ENCODE assay signal across 8 cellular contexts in genomic region chr11:14249121-14249963, GRCh38.
DNase-seq lines count a peak whose midpoint lies in the region; ATAC-seq lines count a peak whose summit lies in the region.

No MANE protein-coding gene starts in this region.

- intact Hi-C loops in left ventricle myocardium superior (cut with micrococcal nuclease) (loop anchor here (2.0 kb wide), 1 partner anchor 293 kb away; no protein-coding TSS in a partner anchor), sciatic nerve (cut with DNase I) (no loop called here)

- H3K4me3 Mint-ChIP-seq in T-helper 17 cell = peak overlapping the region; percentile 85

- H3K9me3 ChIP-seq in T-helper 17 cell (ENCODE audit: control insufficient read depth, low read length, poor library complexity, severe bottlenecking) = no peaks in the 10 kb centered on the region

- H3K27ac Mint-ChIP-seq in T-helper 17 cell = no peak overlapping the region

- peaks cover 25% of the 10 kb centered on the region for H3K4me1 Mint-ChIP-seq in T-helper 17 cell

- H3K27me3 Mint-ChIP-seq in T-helper 17 cell = no peaks in the 10 kb centered on the region

- DNase-seq in SHP77 (lab: John Stamatoyannopoulos, UW) (peak; percentile 9 to 12), SHP77 treated with DMSO at 0.1 percent for 48 hours (lab: John Stamatoyannopoulos, UW) (no peak), NCI-H1105 (lab: John Stamatoyannopoulos, UW) (peak; percentile 75), T-helper 17 cell (peak; percentile 51 to 65 (median 54)), amniotic epithelial cell (ENCODE audit: low read depth) (peak; percentile 47), left ventricle myocardium superior (peak; percentile 60), sciatic nerve (ENCODE audit: low spot score) (peak; percentile 82)

- ATAC-seq in T-helper 17 cell (peak; percentile 74), left ventricle myocardium superior (peak; percentile 73), sciatic nerve (peak; percentile 83), GM21526 (IDR thresholded peaks at IDR 0.05; ENCODE audit: low FRiP score, unreplicated experiment) (no peak)

- H3K36me3 Mint-ChIP-seq in T-helper 17 cell (ENCODE audit: low read depth) = no peaks in the 10 kb centered on the region
